ENCODE assay signal across 8 cellular contexts in genomic region chr11:19712281-19713220, GRCh38. TPM values are rescaled to one million over a fixed set of nuclear protein-coding genes. Genes with fewer than 3 reads are reported as not detected.
DNase-seq lines count a peak whose midpoint lies in the region; TF ChIP-seq lines count a peak whose summit lies in the region.

Gene NAV2, plus strand, starts transcription at chr11:19712837. Its CDS starts 859 bp downstream, at chr11:19713696.

- DNase-seq in ELR (ENCODE audit: low read depth) (peak; percentile 94), H7 (peak; percentile 98), M059J (ENCODE audit: low read depth) (peak; percentile 93), SJSA1 (ENCODE audit: low read depth in 1 of 2, low spot score in 2 of 2) (peak; percentile 89 to 90), globus pallidus (ENCODE audit: low spot score) (peak; percentile 94), non-pigmented ciliary epithelial cell (ENCODE audit: low read depth) (peak; percentile 42)

- no peaks in the 10 kb centered on the region for H3K9me3 Mint-ChIP-seq in activated naive CD4-positive, alpha-beta T cell treated with anti-CD3 and anti-CD28 coated beads, Interleukin-2, amount 50 U/mL, for 24 hours

- peaks cover 36% of the 10 kb centered on the region for H3K27me3 ChIP-seq in H7 (ENCODE audit: control insufficient read depth, insufficient read depth, low read length)
- H3K27me3 ChIP-seq in SJSA1 (replicated peaks) = no peaks in the 10 kb centered on the region

- H3K36me3 ChIP-seq in H7 (replicated peaks; ENCODE audit: control insufficient read depth, insufficient read depth, low read length) = no peaks in the 10 kb centered on the region
- 0 out of 2 replicates have a peak, but pooled peaks cover 3% of the 10 kb centered on the region for H3K36me3 ChIP-seq in SJSA1

- peaks cover 36% of the 10 kb centered on the region for H3K4me1 ChIP-seq in SJSA1 (replicated peaks)

- H3K36me3 Mint-ChIP-seq in activated naive CD4-positive, alpha-beta T cell treated with anti-CD3 and anti-CD28 coated beads, Interleukin-2, amount 50 U/mL, for 24 hours = no peaks in the 10 kb centered on the region

- peak within 1 kb of the TSS; percentile 90 for H3K4me3 Mint-ChIP-seq in activated naive CD4-positive, alpha-beta T cell treated with anti-CD3 and anti-CD28 coated beads, Interleukin-2, amount 50 U/mL, for 24 hours

- H3K9me3 ChIP-seq in SJSA1 (replicated peaks) = no peaks in the 10 kb centered on the region

- peak within 1 kb of the TSS; percentile 91 for H3K27ac ChIP-seq in SJSA1

- H3K27ac Mint-ChIP-seq in activated naive CD4-positive, alpha-beta T cell treated with anti-CD3 and anti-CD28 coated beads, Interleukin-2, amount 50 U/mL, for 24 hours = peak within 1 kb of the TSS; percentile 80

- H3K4me3 ChIP-seq in H7 (ENCODE audit: insufficient read depth, low read depth, low read length) (peak within 1 kb of the TSS; percentile 49), SJSA1 (peak within 1 kb of the TSS; percentile 64)

- H3K4me1 Mint-ChIP-seq in activated naive CD4-positive, alpha-beta T cell treated with anti-CD3 and anti-CD28 coated beads, Interleukin-2, amount 50 U/mL, for 24 hours = peaks cover 26% of the 10 kb centered on the region

- H3K27me3 Mint-ChIP-seq in activated naive CD4-positive, alpha-beta T cell treated with anti-CD3 and anti-CD28 coated beads, Interleukin-2, amount 50 U/mL, for 24 hours = peaks cover 19% of the 10 kb centered on the region

- no peak for TF ChIP-seq CTCF in subcutaneous adipose tissue (IDR thresholded peaks at IDR 0.05; ENCODE audit: low read depth)

RNA-seq across cellular contexts. Expression of gene NAV2, which starts in this region (rescaled TPM):
- total RNA-seq in H7 (2014; rRNA removed; shearing (Covaris generic)) = 11.1 and 12.3 TPM in 2 replicates
- 6.4 and 15.6 TPM in 2 replicates for total RNA-seq in M059J (2014; rRNA removed; shearing (Covaris generic))
- total RNA-seq in SJSA1 (2014; rRNA removed; shearing (Covaris generic)) = 2.6 and 3.6 TPM in 2 replicates
- 10 to 100 TPM; 13.6 to 31.5 (median 27.8) TPM for total RNA-seq in subcutaneous adipose tissue

Comparison
In these comparisons a context has a peak if more than half of its experiments do, and no peak if none do; other contexts are left out.
1. Peak in every context shown above with its lines: DNase-seq, H3K4me3 ChIP-seq and H3K27ac ChIP-seq.
2. DNase-seq: peak in every context shown above with its lines; median percentile 98 in H7; 94 in ELR; 94 in globus pallidus; 93 in M059J; 90 in SJSA1; 42 in non-pigmented ciliary epithelial cell.